Comparison of ENCODE assay signal across 18 cellular contexts in the genomic region with DNA sequence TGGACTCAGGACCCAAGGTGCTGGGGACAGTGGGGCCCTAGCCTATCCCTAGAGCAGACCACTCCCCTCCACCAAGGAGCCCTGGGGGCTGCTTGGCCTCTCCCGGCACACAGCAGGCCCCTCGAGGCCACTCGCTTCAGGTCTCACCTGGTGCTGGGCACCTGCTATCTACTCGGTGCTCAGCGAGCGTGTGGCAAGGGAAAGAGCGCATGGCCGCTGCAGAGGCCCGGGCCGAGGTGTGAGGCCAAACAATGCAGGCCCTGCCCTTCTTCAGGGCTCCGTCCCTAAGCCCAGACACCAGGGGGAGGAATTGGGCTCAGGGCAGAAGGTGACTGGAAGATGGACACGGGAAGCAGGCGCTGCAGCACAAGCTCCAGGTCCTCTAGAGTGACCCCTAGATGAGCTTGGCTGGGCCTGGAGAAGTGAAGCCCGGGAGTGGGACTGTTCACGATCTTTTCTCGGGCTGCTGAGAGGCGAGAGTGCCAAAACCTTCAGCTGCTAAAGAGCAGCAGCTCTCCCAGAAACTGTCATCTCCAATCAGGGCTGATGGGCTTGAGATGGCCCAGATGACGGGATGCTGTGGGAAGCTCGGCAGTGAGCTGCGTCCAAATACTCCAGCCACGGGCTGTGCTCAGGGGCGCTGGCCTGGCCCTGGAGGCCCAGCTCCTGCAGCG. TPM values are rescaled to one million over a fixed set of nuclear protein-coding genes. Genes with fewer than 3 reads are reported as not detected.
DNase-seq lines count a peak whose midpoint lies in the region; ATAC-seq and TF ChIP-seq lines count a peak whose summit lies in the region.
"Had no signal": no experiment of that assay in that cellular context is flagged by ENCODE, and none has a peak within 500 bp of the region (broad histone marks: within the 10 kb centered on the region; RNA-seq: fewer than 3 reads in every experiment).

No MANE protein-coding gene starts in this region.

- H3K4me3 ChIP-seq in adipocyte (ENCODE audit: low read length) (no peak overlapping the region), fibroblast of the aortic adventitia (ENCODE audit: low read depth, low read length) (no peak overlapping the region), lower lobe of right lung (no peak overlapping the region), upper lobe of left lung (no peak overlapping the region)
- H3K4me3 ChIP-seq: lung had no signal

- no peaks in the 10 kb centered on the region for H3K9me3 ChIP-seq in adipocyte (ENCODE audit: control insufficient read depth, low read length)
- H3K9me3 ChIP-seq in lower lobe of right lung: no peaks in the 10 kb centered on the region
- H3K9me3 ChIP-seq in upper lobe of left lung: no peaks in the 10 kb centered on the region

- H3K27ac ChIP-seq in lower lobe of right lung (no peak overlapping the region), upper lobe of left lung (no peak overlapping the region)

- intact Hi-C loops in lower lobe of right lung (cut with DNase I): no loop called here

- TF ChIP-seq EP300 in upper lobe of left lung (IDR thresholded peaks at IDR 0.05): no peak

- no peak for TF ChIP-seq POLR2A in upper lobe of left lung (IDR thresholded peaks at IDR 0.05)

- H3K27me3 ChIP-seq in adipocyte (replicated peaks; ENCODE audit: control insufficient read depth, insufficient read depth, low read length) (no peaks in the 10 kb centered on the region), lower lobe of right lung (ENCODE audit: low read depth) (peaks cover 4% of the 10 kb centered on the region), upper lobe of left lung (peaks cover 0 to 4% (median 0%) of the 10 kb centered on the region in 4 donors)

- H3K36me3 ChIP-seq in adipocyte (ENCODE audit: control insufficient read depth, insufficient read depth, low read length, severe bottlenecking): no peaks in the 10 kb centered on the region
- no peaks in the 10 kb centered on the region for H3K36me3 ChIP-seq in lower lobe of right lung
- no peaks in the 10 kb centered on the region for H3K36me3 ChIP-seq in upper lobe of left lung

- no peaks in the 10 kb centered on the region for H3K4me1 ChIP-seq in adipocyte (ENCODE audit: control insufficient read depth, insufficient read depth, low read length)
- no peaks in the 10 kb centered on the region for H3K4me1 ChIP-seq in lower lobe of right lung
- peaks cover 0 to 6% (median 0%) of the 10 kb centered on the region in 4 donors for H3K4me1 ChIP-seq in upper lobe of left lung

- WGBS in upper lobe of left lung, 2 donors: 78 to 87% methylated on average over 19 to 21 of the region's 23 CpGs

- ATAC-seq in lower lobe of right lung: peak; percentile 39 to 52
- peak; percentile 23 to 43 for ATAC-seq in upper lobe of left lung (ENCODE audit: low FRiP score in 2 of 2)
- ATAC-seq in HG03460 (IDR thresholded peaks at IDR 0.05; ENCODE audit: unreplicated experiment): no peak
- ATAC-seq: stimulated activated naive CD8-positive, alpha-beta T cell treated with anti-CD3 and anti-CD28 coated beads, Interleukin-15, amount 100 ng/mL, for 72 hours had no signal

- DNase-seq in adipocyte (ENCODE audit: low read depth) (peak; percentile 90), fibroblast of the aortic adventitia (ENCODE audit: low read depth) (peak; percentile 84), lower lobe of right lung (no peak), upper lobe of left lung (peak in 1 of 2 donors; percentile 73)
- DNase-seq in activated CD4-positive, alpha-beta T cell treated with anti-CD3 and anti-CD28 coated beads, Interleukin-2, amount 50 U/mL, for 4 hours: no peak
- no peak for DNase-seq in activated CD4-positive, alpha-beta T cell treated with anti-CD3 and anti-CD28 coated beads for 48 hours
- DNase-seq: activated CD4-positive, alpha-beta T cell treated with anti-CD3 and anti-CD28 coated beads for 4 hours; activated naive CD8-positive, alpha-beta T cell treated with anti-CD3 and anti-CD28 coated beads, Interleukin-2, amount 10 ng/mL, durations not matched to agents 7 days and 5 days; activated T-cell treated with anti-CD3 and anti-CD28 coated beads, Interleukin-2, amount 50 U/mL, for 24 hours; CD4-positive, alpha-beta memory T cell; EL; hypothalamus; NCI-H1048; SHP77; stimulated activated naive CD8-positive, alpha-beta T cell treated with anti-CD3 and anti-CD28 coated beads, Interleukin-15, amount 100 ng/mL, for 72 hours had no signal

- H3K9ac ChIP-seq in adipocyte (ENCODE audit: low read length): no peak overlapping the region

- TF ChIP-seq CTCF in fibroblast of the aortic adventitia (IDR thresholded peaks at IDR 0.05; ENCODE audit: insufficient read depth, low read length) (no peak), lower lobe of right lung (IDR thresholded peaks at IDR 0.05) (no peak), upper lobe of left lung (IDR thresholded peaks at IDR 0.05) (no peak)

RNA-seq across cellular contexts. Expression of gene APCDD1L, which starts 43.9 kb away (rescaled TPM):
- total RNA-seq in fibroblast of the aortic adventitia (ENCODE audit: low replicate concordance) (1.6 and 20.8 TPM in 2 replicates), lower lobe of right lung (not detected), upper lobe of left lung (under 1 TPM in 1 of 6 donors, not detected in 5; 0.13 TPM)
- total RNA-seq: activated naive CD8-positive, alpha-beta T cell treated with anti-CD3 and anti-CD28 coated beads, Interleukin-2, amount 10 ng/mL, durations not matched to agents 7 days and 5 days; CD4-positive, alpha-beta memory T cell; neural crest cell had no signal

Comparison
In these comparisons a context has a peak if more than half of its experiments do, and no peak if none do; other contexts are left out.
1. DNase-seq: peak in adipocyte (single experiment) and fibroblast of the aortic adventitia (single experiment); none in lower lobe of right lung (single experiment), activated CD4-positive, alpha-beta T cell treated with anti-CD3 and anti-CD28 coated beads, Interleukin-2, amount 50 U/mL, for 4 hours (0 of 2) and activated CD4-positive, alpha-beta T cell treated with anti-CD3 and anti-CD28 coated beads for 48 hours (single experiment).